12 cellular contexts compared by ENCODE assay signal in the genomic region with DNA sequence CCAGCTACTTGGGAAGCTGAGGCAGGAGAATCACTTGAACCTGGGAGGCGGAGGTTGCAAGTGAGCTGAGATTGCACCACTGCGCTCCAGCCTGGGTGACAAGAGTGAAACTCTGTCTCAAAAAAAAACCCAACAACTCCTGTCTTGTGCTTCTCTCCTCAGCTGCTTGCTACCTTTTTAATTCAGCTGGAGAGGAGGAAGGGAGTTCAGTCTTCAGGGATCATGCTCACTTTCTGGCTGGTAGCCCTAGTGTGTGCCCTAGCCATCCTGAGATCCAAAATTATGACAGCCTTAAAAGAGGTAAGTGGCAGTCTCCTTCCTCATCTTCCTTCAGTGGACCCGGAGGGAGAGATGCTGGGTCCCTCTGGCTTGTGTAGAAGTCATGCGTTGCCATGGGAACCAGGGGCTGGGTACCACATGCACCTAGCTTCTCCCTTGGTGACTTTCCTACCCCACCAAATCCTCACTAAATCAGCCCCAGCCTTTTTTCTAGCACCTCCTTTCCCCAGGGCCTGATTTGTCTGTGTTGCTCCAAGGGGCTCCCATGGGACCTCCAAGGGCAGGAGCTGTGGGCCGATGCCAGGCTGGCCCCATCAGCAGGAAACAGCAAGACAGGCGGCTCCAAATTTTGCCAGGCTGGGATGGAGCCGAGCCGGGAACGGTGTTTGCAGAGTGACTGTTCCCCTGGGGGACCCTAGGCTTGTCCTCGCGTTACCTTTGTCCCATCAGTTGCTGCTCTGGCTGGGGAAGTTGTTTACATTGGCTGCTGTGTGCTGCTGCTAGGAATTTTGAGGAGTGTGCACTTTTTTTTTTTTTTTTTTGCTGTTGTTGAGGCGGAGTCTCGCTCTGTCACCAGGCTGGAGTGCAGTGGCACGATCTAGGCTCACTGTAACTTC.
DNase-seq lines count a peak whose midpoint lies in the region; ATAC-seq, FAIRE-seq and TF ChIP-seq lines count a peak whose summit lies in the region.
"Had no signal": no experiment of that assay in that cellular context is flagged by ENCODE, and none has a peak within 500 bp of the region (broad histone marks: within the 10 kb centered on the region; RNA-seq: fewer than 3 reads in every experiment).

No MANE protein-coding gene starts in this region.

- H2BK15ac ChIP-seq in mesenchymal stem cell (ENCODE audit: low read depth, poor library complexity, severe bottlenecking): no peak overlapping the region

- no peak overlapping the region for H3K14ac ChIP-seq in mesenchymal stem cell (ENCODE audit: low read length in 2 of 2)

- H4K8ac ChIP-seq in mesenchymal stem cell (ENCODE audit: low read length): peak overlapping the region; percentile 80

- peak overlapping the region; percentile 20 to 77 for H2BK12ac ChIP-seq in mesenchymal stem cell (ENCODE audit: low read length in 2 of 2)

- no peaks in the 10 kb centered on the region for H3K9me3 ChIP-seq in mesenchymal stem cell (ENCODE audit: control insufficient read depth, low read length)
- H3K9me3 ChIP-seq in small intestine (ENCODE audit: control insufficient read depth, low read depth): no peaks in the 10 kb centered on the region

- H3K4me2 ChIP-seq in mesenchymal stem cell (ENCODE audit: low read length, poor library complexity, severe bottlenecking): no peak overlapping the region

- peak overlapping the region; percentile 57 to 78 for H3K4ac ChIP-seq in mesenchymal stem cell (ENCODE audit: low read depth in 1 of 2, low read length in 2 of 2)

- H4K91ac ChIP-seq in mesenchymal stem cell (ENCODE audit: low read length): peak overlapping the region; percentile 52

- no peak overlapping the region for H3K9ac ChIP-seq in mesenchymal stem cell (ENCODE audit: low read length)

- peaks cover 9% of the 10 kb centered on the region for H3K79me2 ChIP-seq in ACC112 (ENCODE audit: control insufficient read depth, insufficient read depth, low read length, unreplicated experiment)

- H3K27ac ChIP-seq in ACC112 (ENCODE audit: low read depth, low read length): peak overlapping the region; percentile 68
- no peak overlapping the region for H3K27ac ChIP-seq in mesenchymal stem cell (ENCODE audit: low read length, poor library complexity, severe bottlenecking)
- peak overlapping the region in 1 of 2 donors; percentile 52 for H3K27ac ChIP-seq in small intestine (ENCODE audit: low read depth in 1 of 2, low read length in 1 of 2)
- H3K27ac ChIP-seq: epithelial cell of prostate had no signal

- ATAC-seq in GM21447 (IDR thresholded peaks at IDR 0.05; ENCODE audit: unreplicated experiment): no peak
- ATAC-seq: T-cell had no signal

- H3K4me3 ChIP-seq in ACC112 (ENCODE audit: low read depth, low read length) (no peak overlapping the region), LNCaP clone FGC (ENCODE audit: low read depth, low read length) (no peak overlapping the region), cardiac fibroblast (replicated peaks in 1 of 2; ENCODE audit: low read depth in 2 of 2, low read length in 2 of 2) (no peak overlapping the region), mesenchymal stem cell (ENCODE audit: insufficient read depth in 1 of 2, low read depth in 1 of 2, low read length in 2 of 2) (no peak overlapping the region), small intestine (ENCODE audit: low read depth in 1 of 2, low read length in 2 of 2) (no peak overlapping the region)

- H2AFZ ChIP-seq in ACC112 (ENCODE audit: low read length, unreplicated experiment) (no peak overlapping the region), mesenchymal stem cell (ENCODE audit: low read depth, low read length) (no peak overlapping the region)

- no peak overlapping the region for H2AK5ac ChIP-seq in mesenchymal stem cell (ENCODE audit: low read length, severe bottlenecking)

- H3K27me3 ChIP-seq in ACC112 (ENCODE audit: insufficient read depth, low read length): no peaks in the 10 kb centered on the region
- H3K27me3 ChIP-seq in mesenchymal stem cell (ENCODE audit: control insufficient read depth in 1 of 2, insufficient read depth in 1 of 2, low read length in 2 of 2): no peaks in the 10 kb centered on the region
- H3K27me3 ChIP-seq in small intestine (ENCODE audit: control insufficient read depth in 2 of 2, insufficient read depth in 2 of 2, low read length in 2 of 2): no peaks in the 10 kb centered on the region

- peaks cover 38% of the 10 kb centered on the region for H3K4me1 ChIP-seq in ACC112 (ENCODE audit: control insufficient read depth, insufficient read depth, low read length, unreplicated experiment)
- H3K4me1 ChIP-seq in mesenchymal stem cell (ENCODE audit: control insufficient read depth, insufficient read depth, low read depth, low read length): peaks cover 10% of the 10 kb centered on the region
- no peaks in the 10 kb centered on the region for H3K4me1 ChIP-seq in small intestine (ENCODE audit: control insufficient read depth in 2 of 2, insufficient read depth in 1 of 2, low read depth in 1 of 2, low read length in 1 of 2)

- peak overlapping the region in 1 of 2 experiments; percentile 29 for H3K23ac ChIP-seq in mesenchymal stem cell (ENCODE audit: low read length in 2 of 2)

- peak overlapping the region; percentile 39 for H2BK120ac ChIP-seq in mesenchymal stem cell (ENCODE audit: low read depth, low read length)

- FAIRE-seq in small intestine (lab: Jason Lieb, UNC): no peak

- no peak overlapping the region for H2BK5ac ChIP-seq in mesenchymal stem cell (ENCODE audit: low read depth, low read length, poor library complexity, severe bottlenecking)

- peaks cover 13% of the 10 kb centered on the region for H3K36me3 ChIP-seq in ACC112 (ENCODE audit: insufficient read depth, low read length)
- peaks cover 16 to 64% of the 10 kb centered on the region in 2 experiments for H3K36me3 ChIP-seq in mesenchymal stem cell (ENCODE audit: control insufficient read depth in 1 of 2, insufficient read depth in 2 of 2, low read depth in 1 of 2, low read length in 2 of 2)
- H3K36me3 ChIP-seq in small intestine (ENCODE audit: control insufficient read depth in 2 of 2, insufficient read depth in 2 of 2, low read length in 2 of 2): peaks cover 3 to 11% of the 10 kb centered on the region in 2 donors

- peaks cover 10% of the 10 kb centered on the region for H3K79me1 ChIP-seq in mesenchymal stem cell (replicated peaks; ENCODE audit: low read length, poor library complexity, severe bottlenecking)

- H3K18ac ChIP-seq in mesenchymal stem cell (ENCODE audit: low read depth in 1 of 2, low read length in 2 of 2): peak overlapping the region; percentile 4 to 5

- WGBS in mesenchymal stem cell: 41% methylated on average over 13 of the region's 14 CpGs
- 53 to 59% (median 54%) methylated on average over 12 to 14 of the region's 14 CpGs for WGBS in small intestine, 3 donors

- TF ChIP-seq CTCF in LNCaP clone FGC (IDR thresholded peaks at IDR 0.05; ENCODE audit: control insufficient read depth, extremely low read depth, insufficient read depth): no peak
- no peak for TF ChIP-seq CTCF in cardiac fibroblast (IDR thresholded peaks at IDR 0.05; ENCODE audit: low read depth, low read length)

- peak; percentile 85 for DNase-seq in LNCaP clone FGC (ENCODE audit: low read depth)
- peak; percentile 72 to 78 for DNase-seq in cardiac fibroblast (ENCODE audit: low read depth in 2 of 2)
- DNase-seq in mesenchymal stem cell: peak; percentile 81
- no peak for DNase-seq in stimulated activated CD8-positive, alpha-beta memory T cell treated with anti-CD3 and anti-CD28 coated beads, Interleukin-4, amount 100 ng/mL, for 48 hours
- no peak for DNase-seq in stimulated activated naive CD4-positive, alpha-beta T cell treated with Interleukin-2 at 50 U/mL for 16 hours (lab: John Stamatoyannopoulos, UW)
- DNase-seq in small intestine: no peak
- DNase-seq: CD8-positive, alpha-beta memory T cell; MV-4-11; T-cell had no signal

Comparison
In these comparisons a context has a peak if more than half of its experiments do, and no peak if none do; other contexts are left out.
1. DNase-seq: peak in LNCaP clone FGC (single experiment), cardiac fibroblast (2 of 2) and mesenchymal stem cell (single experiment); none in stimulated activated CD8-positive, alpha-beta memory T cell treated with anti-CD3 and anti-CD28 coated beads, Interleukin-4, amount 100 ng/mL, for 48 hours (single experiment), stimulated activated naive CD4-positive, alpha-beta T cell treated with Interleukin-2 at 50 U/mL for 16 hours (single experiment) and small intestine (single experiment).